In the genomic region with DNA sequence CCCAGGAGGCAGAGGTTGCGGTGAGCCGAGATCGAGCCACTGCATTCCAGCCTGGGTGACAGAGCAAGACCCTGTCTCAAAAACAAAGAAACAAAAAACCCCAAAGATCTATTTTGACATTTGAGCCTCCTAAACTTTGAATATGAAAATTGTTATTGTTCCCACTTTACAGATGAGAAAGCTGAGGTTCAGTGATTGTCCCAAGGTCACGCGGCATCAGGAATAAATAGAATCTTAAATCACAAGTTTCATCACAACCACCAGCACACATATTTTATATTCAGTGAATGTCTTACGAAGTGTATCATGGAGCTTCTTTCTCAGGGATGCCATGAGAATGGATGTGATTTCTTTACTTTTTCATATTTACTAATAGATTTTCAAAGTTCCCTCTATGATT, we compare ENCODE assay signal across 35 cellular contexts.
"Had no signal": no experiment of that assay in that cellular context is flagged by ENCODE, and none has a peak within 500 bp of the region (broad histone marks: within the 10 kb centered on the region; RNA-seq: fewer than 3 reads in every experiment).

No MANE protein-coding gene starts in this region.

- DNase-seq: activated B cell treated with CpG ODN at 0.5 μM for 24 hours; activated CD4-positive, alpha-beta T cell treated with anti-CD3 and anti-CD28 coated beads for 48 hours; activated CD4-positive, alpha-beta T cell treated with anti-CD3 and anti-CD28 coated beads, Interleukin-2, amount 50 U/mL, for 1 hour; activated CD4-positive, alpha-beta T cell treated with anti-CD3 and anti-CD28 coated beads, Interleukin-2, amount 50 U/mL, for 48 hours; activated CD8-positive, alpha-beta memory T cell treated with anti-CD3 and anti-CD28 coated beads, Interleukin-2, amount 10 ng/mL, durations not matched to agents 7 days and 5 days; activated CD8-positive, alpha-beta memory T cell treated with anti-CD3 and anti-CD28 coated beads, Interleukin-2, amount 50 U/mL, for 4 hours; activated CD8-positive, alpha-beta T cell treated with anti-CD3 and anti-CD28 coated beads, Interleukin-2, amount 10 ng/mL, durations not matched to agents 7 days and 5 days; activated effector memory CD4-positive, alpha-beta T cell treated with anti-CD3 and anti-CD28 coated beads, Interleukin-2, amount 50 U/mL, for 16 hours; activated naive CD4-positive, alpha-beta T cell; activated naive CD4-positive, alpha-beta T cell treated with anti-CD3 and anti-CD28 coated beads, Interleukin-2, amount 10 ng/mL, durations not matched to agents 7 days and 5 days; activated naive CD8-positive, alpha-beta T cell treated with anti-CD3 and anti-CD28 coated beads, Interleukin-2, amount 10 ng/mL, durations not matched to agents 7 days and 5 days; activated T-cell treated with anti-CD3 and anti-CD28 coated beads, Interleukin-2, amount 50 U/mL, for 1 hour; activated T-cell treated with anti-CD3 and anti-CD28 coated beads, Interleukin-2, amount 50 U/mL, for 48 hours; brain microvascular endothelial cell; dorsolateral prefrontal cortex; effector memory CD4-positive, alpha-beta T cell; erythroblast; foreskin keratinocyte; gastrocnemius medialis; glutamatergic neuron; T-helper 1 cell; T-helper 17 cell; T1000; WERI-Rb-1 had no signal

- H3K36me3 Mint-ChIP-seq: activated CD8-positive, alpha-beta memory T cell treated with anti-CD3 and anti-CD28 coated beads, Interleukin-2, amount 10 ng/mL, durations not matched to agents 7 days and 5 days; activated naive CD4-positive, alpha-beta T cell treated with anti-CD3 and anti-CD28 coated beads, Interleukin-2, amount 10 ng/mL, durations not matched to agents 7 days and 5 days; activated naive CD4-positive, alpha-beta T cell treated with anti-CD3 and anti-CD28 coated beads, Interleukin-2, amount 50 U/mL, for 72 hours; activated naive CD8-positive, alpha-beta T cell treated with anti-CD3 and anti-CD28 coated beads, Interleukin-2, amount 10 ng/mL, durations not matched to agents 7 days and 5 days had no signal

- H3K9me3 ChIP-seq: ascending aorta, esophagus muscularis mucosa, gastrocnemius medialis had no signal

- H3K4me3 ChIP-seq: ascending aorta, coronary artery, dorsolateral prefrontal cortex, esophagus muscularis mucosa, gastrocnemius medialis had no signal

- H3K4me3 Mint-ChIP-seq: activated B cell treated with CpG ODN at 0.5 μM for 24 hours; activated CD8-positive, alpha-beta memory T cell treated with anti-CD3 and anti-CD28 coated beads, Interleukin-2, amount 10 ng/mL, durations not matched to agents 7 days and 5 days; activated CD8-positive, alpha-beta T cell treated with anti-CD3 and anti-CD28 coated beads, Interleukin-2, amount 10 ng/mL, durations not matched to agents 7 days and 5 days; activated naive CD4-positive, alpha-beta T cell treated with anti-CD3 and anti-CD28 coated beads, Interleukin-2, amount 10 ng/mL, durations not matched to agents 7 days and 5 days; activated naive CD8-positive, alpha-beta T cell treated with anti-CD3 and anti-CD28 coated beads, Interleukin-2, amount 10 ng/mL, durations not matched to agents 7 days and 5 days; activated T-helper 1 cell treated with anti-CD3 and anti-CD28 coated beads, Interleukin-12 subunit alpha, Interleukin-12 subunit beta, Interleukin-2, Interleukin-4 antibody, amounts not matched to agents 30 ng/mL and 10 ng/mL and 1 ng/mL, durations not matched to agents 14 hours and 24 hours and 36 hours; central memory CD8-positive, alpha-beta T cell; dendritic cell treated with granulocyte-macrophage colony-stimulating factor and Interleukin-4, amounts not matched to agents 40 ng/mL and 50 ng/mL, for 4 days; T-helper 17 cell; T-helper 2 cell treated with Interferon-gamma antibody and Interleukin-4, amounts not matched to agents 5 μg/mL and 100 μg/mL, for 36 hours had no signal

- ATAC-seq: activated CD4-positive, CD25-positive, alpha-beta regulatory T cell treated with anti-CD3 and anti-CD28 coated beads, Interleukin-2, amount 50 U/mL, for 24 hours; activated CD8-positive, alpha-beta memory T cell treated with anti-CD3 and anti-CD28 coated beads, Interleukin-2, amount 10 ng/mL, durations not matched to agents 7 days and 5 days; activated CD8-positive, alpha-beta T cell treated with anti-CD3 and anti-CD28 coated beads, Interleukin-2, amount 10 ng/mL, durations not matched to agents 7 days and 5 days; activated naive CD4-positive, alpha-beta T cell treated with anti-CD3 and anti-CD28 coated beads, Interleukin-2, amount 50 U/mL, for 72 hours; foreskin keratinocyte; gastrocnemius medialis; T-helper 17 cell had no signal

- H3K4me1 ChIP-seq: foreskin keratinocyte had no signal

- H3K36me3 ChIP-seq: ascending aorta, brain microvascular endothelial cell, esophagus muscularis mucosa, gastrocnemius medialis, WERI-Rb-1 had no signal

- H3K27me3 ChIP-seq: ascending aorta, brain microvascular endothelial cell, dorsolateral prefrontal cortex, esophagus muscularis mucosa, gastrocnemius medialis had no signal

- H3K27ac Mint-ChIP-seq: activated B cell treated with CpG ODN at 0.5 μM for 24 hours; activated CD8-positive, alpha-beta memory T cell treated with anti-CD3 and anti-CD28 coated beads, Interleukin-2, amount 10 ng/mL, durations not matched to agents 7 days and 5 days; activated CD8-positive, alpha-beta T cell treated with anti-CD3 and anti-CD28 coated beads, Interleukin-2, amount 10 ng/mL, durations not matched to agents 7 days and 5 days; activated naive CD4-positive, alpha-beta T cell treated with anti-CD3 and anti-CD28 coated beads, Interleukin-2, amount 10 ng/mL, durations not matched to agents 7 days and 5 days; activated naive CD4-positive, alpha-beta T cell treated with anti-CD3 and anti-CD28 coated beads, Interleukin-2, amount 50 U/mL, for 72 hours; activated naive CD8-positive, alpha-beta T cell treated with anti-CD3 and anti-CD28 coated beads, Interleukin-2, amount 10 ng/mL, durations not matched to agents 7 days and 5 days; activated T-helper 1 cell treated with anti-CD3 and anti-CD28 coated beads, Interleukin-12 subunit alpha, Interleukin-12 subunit beta, Interleukin-2, Interleukin-4 antibody, amounts not matched to agents 30 ng/mL and 10 ng/mL and 1 ng/mL, durations not matched to agents 14 hours and 24 hours and 36 hours; activated T-helper 2 cell treated with anti-CD3 and anti-CD28 coated beads, Interferon-gamma antibody, Interleukin-2, Interleukin-4, amounts not matched to agents 10 μg/mL and 5 μg/mL and 100 μg/mL, durations not matched to agents 14 hours and 24 hours and 36 hours; dendritic cell treated with granulocyte-macrophage colony-stimulating factor and Interleukin-4, amounts not matched to agents 40 ng/mL and 50 ng/mL, for 4 days; T-helper 17 cell; T-helper 2 cell treated with Interferon-gamma antibody and Interleukin-4, amounts not matched to agents 5 μg/mL and 100 μg/mL, for 36 hours had no signal

- H3K9me3 Mint-ChIP-seq: activated B cell treated with CpG ODN at 0.5 μM for 24 hours; activated naive CD4-positive, alpha-beta T cell treated with anti-CD3 and anti-CD28 coated beads, Interleukin-2, amount 10 ng/mL, durations not matched to agents 7 days and 5 days; activated naive CD8-positive, alpha-beta T cell treated with anti-CD3 and anti-CD28 coated beads, Interleukin-2, amount 10 ng/mL, durations not matched to agents 7 days and 5 days; activated T-helper 1 cell treated with anti-CD3 and anti-CD28 coated beads, Interleukin-12 subunit alpha, Interleukin-12 subunit beta, Interleukin-2, Interleukin-4 antibody, amounts not matched to agents 30 ng/mL and 10 ng/mL and 1 ng/mL, durations not matched to agents 14 hours and 24 hours and 36 hours; activated T-helper 2 cell treated with anti-CD3 and anti-CD28 coated beads, Interferon-gamma antibody, Interleukin-2, Interleukin-4, amounts not matched to agents 10 μg/mL and 5 μg/mL and 100 μg/mL, durations not matched to agents 14 hours and 24 hours and 36 hours; central memory CD8-positive, alpha-beta T cell; dendritic cell treated with granulocyte-macrophage colony-stimulating factor and Interleukin-4, amounts not matched to agents 40 ng/mL and 50 ng/mL, for 4 days; T-helper 2 cell treated with Interferon-gamma antibody and Interleukin-4, amounts not matched to agents 5 μg/mL and 100 μg/mL, for 36 hours had no signal

- FAIRE-seq: bronchial epithelial cell had no signal

- H3K27ac ChIP-seq: ascending aorta, brain microvascular endothelial cell, coronary artery, dorsolateral prefrontal cortex, foreskin keratinocyte, gastrocnemius medialis, WERI-Rb-1 had no signal
